Comparison of ENCODE assay signal across 8 cellular contexts in the genomic region with DNA sequence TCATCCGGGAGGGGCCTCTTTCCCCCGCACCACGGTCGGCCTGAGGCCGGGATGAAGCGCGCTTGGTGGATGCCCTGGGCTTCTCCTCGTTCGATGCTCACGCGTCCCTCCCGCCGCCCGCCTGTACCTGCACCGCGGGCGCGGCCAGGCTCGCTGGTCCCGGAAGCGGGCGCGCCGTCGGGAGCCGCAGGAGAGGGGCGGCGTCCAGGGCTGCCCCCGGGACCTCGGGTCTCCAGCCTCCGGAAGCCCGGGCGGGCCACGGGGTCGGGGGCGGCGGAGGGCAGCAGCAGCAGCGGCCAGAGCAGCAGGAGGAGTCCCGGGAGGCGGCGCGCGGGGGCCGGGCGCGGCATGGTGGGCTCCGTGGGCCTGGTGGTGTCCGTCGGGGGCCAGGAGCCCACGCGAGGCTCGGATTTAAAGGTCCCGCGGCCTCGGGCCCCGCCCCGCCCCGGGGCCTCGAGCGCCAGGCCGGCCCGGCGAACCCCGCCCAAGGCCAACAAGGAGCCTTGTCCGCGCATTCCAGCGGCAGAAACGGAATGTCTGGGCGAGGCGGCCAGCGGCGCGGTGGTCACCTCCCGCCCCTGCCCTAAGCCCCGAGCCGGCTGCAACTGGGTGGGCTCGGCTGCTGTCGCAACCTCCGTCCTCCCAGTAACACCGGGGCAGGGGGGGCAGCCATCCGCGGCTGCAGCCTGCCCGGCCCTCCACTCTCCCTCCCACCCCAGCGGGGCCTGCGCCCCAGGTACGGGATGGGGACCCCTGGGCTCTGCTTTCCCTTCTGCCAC. TPM values are rescaled to one million over a fixed set of nuclear protein-coding genes. Genes with fewer than 3 reads are reported as not detected.
DNase-seq lines count a peak whose midpoint lies in the region; ATAC-seq and TF ChIP-seq lines count a peak whose summit lies in the region.

A gene with protein sequence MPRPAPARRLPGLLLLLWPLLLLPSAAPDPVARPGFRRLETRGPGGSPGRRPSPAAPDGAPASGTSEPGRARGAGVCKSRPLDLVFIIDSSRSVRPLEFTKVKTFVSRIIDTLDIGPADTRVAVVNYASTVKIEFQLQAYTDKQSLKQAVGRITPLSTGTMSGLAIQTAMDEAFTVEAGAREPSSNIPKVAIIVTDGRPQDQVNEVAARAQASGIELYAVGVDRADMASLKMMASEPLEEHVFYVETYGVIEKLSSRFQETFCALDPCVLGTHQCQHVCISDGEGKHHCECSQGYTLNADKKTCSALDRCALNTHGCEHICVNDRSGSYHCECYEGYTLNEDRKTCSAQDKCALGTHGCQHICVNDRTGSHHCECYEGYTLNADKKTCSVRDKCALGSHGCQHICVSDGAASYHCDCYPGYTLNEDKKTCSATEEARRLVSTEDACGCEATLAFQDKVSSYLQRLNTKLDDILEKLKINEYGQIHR (minus strand): TSS at position 387 of the 779 bp plus-strand sequence. CDS start 37 bp downstream, at position 350.

- no peaks in the 10 kb centered on the region for H3K9me3 Mint-ChIP-seq in activated naive CD4-positive, alpha-beta T cell treated with anti-CD3 and anti-CD28 coated beads for 36 hours
- H3K9me3 Mint-ChIP-seq in neural progenitor cell: peaks cover 11% of the 10 kb centered on the region

- H2AFZ ChIP-seq in neural progenitor cell (replicated peaks): peak within 1 kb of the TSS; percentile 91

- peak within 1 kb of the TSS; percentile 98 for H3K4me2 ChIP-seq in neural progenitor cell

- peaks cover 2% of the 10 kb centered on the region for H4K20me1 ChIP-seq in neural progenitor cell (ENCODE audit: low read depth)

- no peaks in the 10 kb centered on the region for H3K79me2 ChIP-seq in neural progenitor cell (ENCODE audit: low read depth)

- peaks cover 60% of the 10 kb centered on the region for H3K27me3 ChIP-seq in neural progenitor cell

- H3K27me3 Mint-ChIP-seq in activated naive CD4-positive, alpha-beta T cell treated with anti-CD3 and anti-CD28 coated beads for 36 hours (ENCODE audit: low read depth): peaks cover 31% of the 10 kb centered on the region
- peaks cover 17% of the 10 kb centered on the region for H3K27me3 Mint-ChIP-seq in neural progenitor cell (ENCODE audit: insufficient read depth, low read depth)

- no peak within 1 kb of the TSS for H3K27ac Mint-ChIP-seq in activated naive CD4-positive, alpha-beta T cell treated with anti-CD3 and anti-CD28 coated beads for 36 hours
- H3K27ac Mint-ChIP-seq in neural progenitor cell: peak within 1 kb of the TSS; percentile 46

- H3K4me3 ChIP-seq in WI38 (ENCODE audit: low read depth, low read length) (peak within 1 kb of the TSS; percentile 49), fibroblast of the aortic adventitia (ENCODE audit: low read depth, low read length) (peak within 1 kb of the TSS; percentile 61), neural progenitor cell (peak within 1 kb of the TSS; percentile 67)

- H3K36me3 ChIP-seq in neural progenitor cell: no peaks in the 10 kb centered on the region

- ATAC-seq in GM21367 (IDR thresholded peaks at IDR 0.05; ENCODE audit: unreplicated experiment): no peak
- ATAC-seq in GM21529 (IDR thresholded peaks at IDR 0.05; ENCODE audit: unreplicated experiment): no peak

- peaks cover 12% of the 10 kb centered on the region for H3K4me1 ChIP-seq in neural progenitor cell

- peak; percentile 11 for DNase-seq in activated naive CD4-positive, alpha-beta T cell treated with anti-CD3 and anti-CD28 coated beads for 36 hours
- DNase-seq in activated naive CD4-positive, alpha-beta T cell (lab: John Stamatoyannopoulos, UW): no peak
- DNase-seq in fibroblast of the aortic adventitia (ENCODE audit: low read depth): peak; percentile 35
- peak; percentile 94 for DNase-seq in neural progenitor cell (ENCODE audit: low spot score)
- no peak for DNase-seq in NOMO-1 treated with DMSO at 0.1 percent for 48 hours (lab: John Stamatoyannopoulos, UW; ENCODE audit: unreplicated experiment)

- H3K9me3 ChIP-seq in neural progenitor cell (ENCODE audit: low read depth): no peaks in the 10 kb centered on the region

- H3K36me3 Mint-ChIP-seq in activated naive CD4-positive, alpha-beta T cell treated with anti-CD3 and anti-CD28 coated beads for 36 hours (ENCODE audit: low read depth): no peaks in the 10 kb centered on the region
- H3K36me3 Mint-ChIP-seq in neural progenitor cell: peaks cover 3% of the 10 kb centered on the region

- no peak within 1 kb of the TSS for H3K9ac ChIP-seq in neural progenitor cell

- peaks cover 8% of the 10 kb centered on the region for H3K4me1 Mint-ChIP-seq in activated naive CD4-positive, alpha-beta T cell treated with anti-CD3 and anti-CD28 coated beads for 36 hours (ENCODE audit: low read depth)
- peaks cover 15% of the 10 kb centered on the region for H3K4me1 Mint-ChIP-seq in neural progenitor cell

- intact Hi-C loops in activated naive CD4-positive, alpha-beta T cell treated with anti-CD3 and anti-CD28 coated beads for 36 hours (cut with micrococcal nuclease): loop anchor here (10.0 kb wide), 2 partner anchors 212 to 632 kb away; a partner anchor contains a TSS

- peak within 1 kb of the TSS; percentile 62 for H3K4me3 Mint-ChIP-seq in activated naive CD4-positive, alpha-beta T cell treated with anti-CD3 and anti-CD28 coated beads for 36 hours
- H3K4me3 Mint-ChIP-seq in neural progenitor cell: peak within 1 kb of the TSS; percentile 87

- TF ChIP-seq CTCF in WI38 (IDR thresholded peaks at IDR 0.05; ENCODE audit: low read depth, low read length) (no peak), fibroblast of the aortic adventitia (IDR thresholded peaks at IDR 0.05; ENCODE audit: insufficient read depth, low read length) (no peak), neural progenitor cell (IDR thresholded peaks at IDR 0.05) (no peak)

- H3K27ac ChIP-seq in neural progenitor cell: no peak within 1 kb of the TSS

- CTCF ChIA-PET in activated naive CD4-positive, alpha-beta T cell treated with anti-CD3 and anti-CD28 coated beads for 36 hours (lab: Charles Lee): interaction anchor here (1.6 kb wide), 1 partner anchor 10 kb away, joined by 4 read pairs; no protein-coding TSS in a partner anchor

- peaks cover 22% of the 10 kb centered on the region for H3F3A ChIP-seq in neural progenitor cell (ENCODE audit: low read depth)

RNA-seq across cellular contexts. Expression of the gene that starts here (rescaled TPM):
- total RNA-seq in activated naive CD4-positive, alpha-beta T cell treated with anti-CD3 and anti-CD28 coated beads for 36 hours: not detected
- 0.82 and 1.1 TPM in 2 replicates for total RNA-seq in fibroblast of the aortic adventitia (ENCODE audit: low replicate concordance)
- 0.45 and 1.7 TPM in 2 replicates for total RNA-seq in neural progenitor cell (ENCODE audit: low replicate concordance)

Comparison
In these comparisons a context has a peak if more than half of its experiments do, and no peak if none do; other contexts are left out.
1. Peak in DNase-seq in activated naive CD4-positive, alpha-beta T cell treated with anti-CD3 and anti-CD28 coated beads for 36 hours; RNA of the gene not detected or under 1 TPM.
2. DNase-seq: peak in fibroblast of the aortic adventitia (single experiment) and neural progenitor cell (single experiment); none in activated naive CD4-positive, alpha-beta T cell (0 of 4) and NOMO-1 treated with DMSO at 0.1 percent for 48 hours (single experiment).
3. Peak in every context shown above with its lines, with median percentiles within 50 percentile points of each other: H3K4me3 ChIP-seq.